In genomic region chr10:124092270-124093075, GRCh38 we compare ENCODE assay signal across 8 cellular contexts. TPM values are rescaled to one million over a fixed set of nuclear protein-coding genes. Genes with fewer than 3 reads are reported as not detected.
DNase-seq lines count a peak whose midpoint lies in the region; ATAC-seq and TF ChIP-seq lines count a peak whose summit lies in the region.

No MANE protein-coding gene starts in this region.

- H3K4me1 ChIP-seq in ascending aorta (peaks cover 0 to 19% of the 10 kb centered on the region in 2 donors), iPS DF 6.9 (ENCODE audit: control insufficient read depth, insufficient read depth, low read length) (no peaks in the 10 kb centered on the region; the same call in 1 of the 2 replicates), sigmoid colon (peaks cover 0 to 67% (median 61%) of the 10 kb centered on the region in 4 donors)

- H3K9me3 ChIP-seq in ascending aorta: no peaks in the 10 kb centered on the region
- no peaks in the 10 kb centered on the region for H3K9me3 ChIP-seq in iPS DF 6.9 (ENCODE audit: control insufficient read depth, insufficient read depth, low read length)
- H3K9me3 ChIP-seq in sigmoid colon: no peaks in the 10 kb centered on the region

- TF ChIP-seq POLR2A in sigmoid colon (IDR thresholded peaks at IDR 0.05): no peak

- H3K27ac ChIP-seq in ascending aorta: peak overlapping the region; percentile 87 to 88
- H3K27ac ChIP-seq in iPS DF 6.9 (ENCODE audit: low read length): no peak overlapping the region
- H3K27ac ChIP-seq in sigmoid colon: peak overlapping the region; percentile 90 to 93 (median 91)

- intact Hi-C loops in ascending aorta (cut with DNase I): loop anchor here (1.0 to 5.0 kb wide), 5 partner anchors 45 to 297 kb away; no protein-coding TSS in a partner anchor
- intact Hi-C loops in sigmoid colon (cut with DNase I): loop anchor here (2.0 to 5.0 kb wide), 3 partner anchors 84 to 296 kb away; no protein-coding TSS in a partner anchor

- peak overlapping the region; percentile 37 for H3K4me3 ChIP-seq in Jurkat, Clone E6-1 (ENCODE audit: low read length)
- H3K4me3 ChIP-seq in ascending aorta (peak overlapping the region; percentile 73 to 79), iPS DF 6.9 (ENCODE audit: low read length) (peak overlapping the region; percentile 56), sigmoid colon (peak overlapping the region; percentile 59 to 73 (median 66))

- TF ChIP-seq CTCF in ascending aorta (IDR thresholded peaks at IDR 0.05): peak in 2 of 3 experiments; percentile 16 to 38
- peak in 1 of 4 experiments; percentile 22 for TF ChIP-seq CTCF in sigmoid colon (IDR thresholded peaks at IDR 0.05)

- DNase-seq in activated CD4-positive, alpha-beta T cell treated with anti-CD3 and anti-CD28 coated beads for 4 hours: peak; percentile 22 to 38
- no peak for DNase-seq in activated CD4-positive, alpha-beta T cell treated with anti-CD3 and anti-CD28 coated beads, Interleukin-2, amount 50 U/mL, for 4 hours
- no peak for DNase-seq in Jurkat, Clone E6-1 (ENCODE audit: low read depth, low spot score)
- peak in 1 of 2 donors; percentile 77 for DNase-seq in ascending aorta (ENCODE audit: low spot score in 2 of 2)
- DNase-seq in iPS DF 6.9 (ENCODE audit: low read depth, low spot score): no peak
- DNase-seq in sigmoid colon: peak; percentile 87
- no peak for DNase-seq in COR-L47 (lab: John Stamatoyannopoulos, UW)

- no peaks in the 10 kb centered on the region for H3K36me3 ChIP-seq in ascending aorta
- no peaks in the 10 kb centered on the region for H3K36me3 ChIP-seq in iPS DF 6.9 (ENCODE audit: control insufficient read depth, insufficient read depth, low read length)
- H3K36me3 ChIP-seq in sigmoid colon: no peaks in the 10 kb centered on the region

- TF ChIP-seq EP300 in sigmoid colon (IDR thresholded peaks at IDR 0.05): no peak

- no peak for ATAC-seq in HG03039 (IDR thresholded peaks at IDR 0.05; ENCODE audit: unreplicated experiment)

- no CpG with 5 or more reads among the region's 93 CpGs for WGBS in iPS DF 6.9 (ENCODE audit: insufficient coverage, insufficient read length)
- 1% methylated on average over 93 of the region's 93 CpGs for WGBS in sigmoid colon, 2 donors

- H3K27me3 ChIP-seq in ascending aorta: no peaks in the 10 kb centered on the region
- peaks cover 8% of the 10 kb centered on the region; the same call in 1 of the 2 replicates for H3K27me3 ChIP-seq in iPS DF 6.9 (ENCODE audit: control insufficient read depth, insufficient read depth, low read length)
- no peaks in the 10 kb centered on the region for H3K27me3 ChIP-seq in sigmoid colon

RNA-seq across cellular contexts. Expression of gene CHST15, which starts 0.9 kb away (rescaled TPM):
- polyA plus RNA-seq in Jurkat, Clone E6-1 (2012; ENCODE audit: insufficient read depth, insufficient read length): 0.66 TPM
- total RNA-seq in ascending aorta: 20.4 TPM
- 10 to 100 TPM; 29.9 to 57.9 (median 43.8) TPM for total RNA-seq in sigmoid colon
- 1 to 10 TPM; 2.4 to 8.7 (median 3.5) TPM for polyA plus RNA-seq in sigmoid colon

Comparison
In these comparisons a context has a peak if more than half of its experiments do, and no peak if none do; other contexts are left out.
1. DNase-seq: peak in activated CD4-positive, alpha-beta T cell treated with anti-CD3 and anti-CD28 coated beads for 4 hours (2 of 2) and sigmoid colon (single experiment); none in activated CD4-positive, alpha-beta T cell treated with anti-CD3 and anti-CD28 coated beads, Interleukin-2, amount 50 U/mL, for 4 hours (0 of 2), Jurkat, Clone E6-1 (single experiment), iPS DF 6.9 (single experiment) and COR-L47 (single experiment).
2. Peak in every context shown above with its lines, with median percentiles within 50 percentile points of each other: H3K4me3 ChIP-seq.